19 cellular contexts compared by ENCODE assay signal in genomic region chr16:65745201-65745600, GRCh38.
"Had no signal": no experiment of that assay in that cellular context is flagged by ENCODE, and none has a peak within 500 bp of the region (broad histone marks: within the 10 kb centered on the region; RNA-seq: fewer than 3 reads in every experiment).

No MANE protein-coding gene starts in this region.

- H3K36me3 Mint-ChIP-seq: activated naive CD8-positive, alpha-beta T cell; naive thymus-derived CD8-positive, alpha-beta T cell had no signal

- ATAC-seq: esophagus mucosa; heart right ventricle; naive thymus-derived CD8-positive, alpha-beta T cell; right cardiac atrium had no signal

- H3K4me3 Mint-ChIP-seq: activated naive CD8-positive, alpha-beta T cell; central memory CD8-positive, alpha-beta T cell; dendritic cell treated with granulocyte-macrophage colony-stimulating factor and Interleukin-4, amounts not matched to agents 40 ng/mL and 50 ng/mL, for 4 days; endodermal cell; naive thymus-derived CD8-positive, alpha-beta T cell had no signal

- H3K36me3 ChIP-seq: heart right ventricle, tibial nerve had no signal

- H3K4me1 Mint-ChIP-seq: central memory CD8-positive, alpha-beta T cell; endodermal cell; naive thymus-derived CD8-positive, alpha-beta T cell had no signal

- H3K27ac ChIP-seq: heart right ventricle, tibial nerve, VCaP had no signal

- H3K27me3 ChIP-seq: heart right ventricle, tibial nerve had no signal

- H3K27me3 Mint-ChIP-seq: activated naive CD8-positive, alpha-beta T cell; central memory CD8-positive, alpha-beta T cell had no signal

- H3K9me3 ChIP-seq: heart right ventricle, tibial nerve had no signal

- H3K4me1 ChIP-seq: heart right ventricle, tibial nerve had no signal

- H3K27ac Mint-ChIP-seq: activated naive CD8-positive, alpha-beta T cell; dendritic cell treated with granulocyte-macrophage colony-stimulating factor and Interleukin-4, amounts not matched to agents 40 ng/mL and 50 ng/mL, for 4 days; endodermal cell; naive thymus-derived CD8-positive, alpha-beta T cell had no signal

- H3K4me3 ChIP-seq: heart right ventricle, tibial nerve had no signal

- H3K9me3 Mint-ChIP-seq: dendritic cell treated with granulocyte-macrophage colony-stimulating factor and Interleukin-4, amounts not matched to agents 40 ng/mL and 50 ng/mL, for 4 days; endodermal cell had no signal

- DNase-seq: activated CD4-positive, alpha-beta T cell treated with anti-CD3 and anti-CD28 coated beads for 4 hours; activated CD4-positive, alpha-beta T cell treated with anti-CD3 and anti-CD28 coated beads, Interleukin-2, amount 50 U/mL, for 4 hours; activated effector memory CD4-positive, alpha-beta T cell treated with Interleukin-2 at 50 U/mL for 16 hours; activated naive CD4-positive, alpha-beta T cell treated with Interleukin-2 at 50 U/mL for 16 hours; anterior cingulate cortex; endodermal cell; foreskin fibroblast; heart right ventricle; naive thymus-derived CD8-positive, alpha-beta T cell; posterior cingulate gyrus; right cardiac atrium; stimulated activated CD4-positive, alpha-beta T cell treated with anti-CD3 and anti-CD28 coated beads, Interleukin-2, amount 100 ng/mL, for 48 hours; stimulated activated naive CD4-positive, alpha-beta T cell treated with Interleukin-2 at 50 U/mL for 16 hours had no signal
